ENCODE assay signal across 1 cellular context in the genomic region with DNA sequence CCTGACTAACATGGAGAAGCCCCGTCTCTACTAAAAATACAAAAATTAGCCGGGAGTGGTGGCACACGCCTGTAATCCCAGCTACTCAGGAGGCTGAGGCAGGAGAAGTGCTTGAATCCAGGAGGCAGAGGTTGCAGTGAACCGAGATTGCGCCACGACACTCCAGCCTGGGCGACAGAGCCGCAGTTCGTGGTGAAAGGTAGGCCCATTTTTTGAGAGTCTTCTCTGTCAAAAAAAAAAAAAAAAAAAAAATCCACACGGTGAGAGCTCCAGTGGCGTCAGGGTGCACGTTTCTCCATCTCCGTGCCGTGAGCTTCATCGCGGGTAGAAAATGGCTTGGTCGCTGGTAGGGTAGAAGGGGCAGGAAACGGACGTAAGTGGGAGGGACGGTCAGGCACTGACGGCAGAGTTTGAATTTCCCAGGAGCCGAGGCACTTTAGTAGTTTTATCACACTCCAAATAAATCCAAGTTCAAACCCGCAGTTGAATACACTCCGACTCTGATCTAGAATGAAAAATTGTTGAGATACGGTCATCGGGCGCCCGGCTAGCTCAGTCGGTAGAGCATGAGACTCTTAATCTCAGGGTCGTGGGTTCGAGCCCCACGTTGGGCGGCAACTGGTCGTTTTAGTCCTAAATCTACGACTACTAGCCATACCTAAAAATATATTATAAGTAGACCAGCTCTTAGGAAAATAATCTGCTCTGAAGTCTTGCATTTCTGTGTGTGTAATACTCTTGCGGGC.
A peak's percentile ranks its signal among the peaks of the same experiment; 100 is the strongest.
TF ChIP-seq lines count a peak whose summit lies in the region.

No MANE protein-coding gene starts in this region.

TF ChIP-seq in A549, 52 proteins besides CTCF, POLR2A, EP300 and RAD21:
- TF ChIP-seq NFE2L2 (conservative IDR thresholded peaks at IDR 0.05; ENCODE audit: low read length) (no peak), HOXA7 (CRISPR knock-in tag; IDR thresholded peaks at IDR 0.05) (peak; percentile 90), KDM5A (IDR thresholded peaks at IDR 0.05) (no peak), GATA3 (IDR thresholded peaks at IDR 0.05; ENCODE audit: borderline replicate concordance) (no peak; the same call in 1 of the 2 replicates), FOSL2 (IDR thresholded peaks at IDR 0.05) (no peak), FOSL2 (CRISPR knock-in tag; IDR thresholded peaks at IDR 0.05) (peak; percentile 5; the same call in 1 of the 2 replicates), FOSB (CRISPR knock-in tag; IDR thresholded peaks at IDR 0.05) (peak; percentile 76), FOXS1 (CRISPR knock-in tag; IDR thresholded peaks at IDR 0.05) (no peak), KDM1A (IDR thresholded peaks at IDR 0.05; ENCODE audit: low read depth) (no peak), NR3C1 (IDR thresholded peaks at IDR 0.05) (no peak), CBX8 (IDR thresholded peaks at IDR 0.05) (no peak), HOXB5 (CRISPR knock-in tag; IDR thresholded peaks at IDR 0.05) (no peak), RCOR1 (IDR thresholded peaks at IDR 0.05; ENCODE audit: low read depth, low read length) (no peak), NPAS2 (CRISPR knock-in tag; IDR thresholded peaks at IDR 0.05; ENCODE audit: borderline replicate concordance) (no peak), CHD2 (IDR thresholded peaks at IDR 0.05; ENCODE audit: low read length, partially characterized antibody) (no peak), HEYL (CRISPR knock-in tag; IDR thresholded peaks at IDR 0.05) (no peak), RFX5 (IDR thresholded peaks at IDR 0.05) (no peak), MAFK (IDR thresholded peaks at IDR 0.05; ENCODE audit: partially characterized antibody) (no peak), BHLHE40 (IDR thresholded peaks at IDR 0.05; ENCODE audit: low read depth, low read length) (0 out of 2 replicates have a peak, but pooled peaks have one; percentile 15), POLR2AphosphoS2 (conservative IDR thresholded peaks at IDR 0.05; ENCODE audit: low read length) (no peak), RNF2 (IDR thresholded peaks at IDR 0.05; ENCODE audit: borderline replicate concordance, low read depth) (no peak), CEBPB (IDR thresholded peaks at IDR 0.05) (peak in 1 of 2 experiments; percentile 52; a peak in 1 of 4 replicates), ZC3H11A (IDR thresholded peaks at IDR 0.05) (no peak), CHD4 (IDR thresholded peaks at IDR 0.05; ENCODE audit: borderline replicate concordance) (no peak), HOXB13 (CRISPR knock-in tag; IDR thresholded peaks at IDR 0.05; ENCODE audit: low read depth) (no peak), SMC3 (IDR thresholded peaks at IDR 0.05) (peak; percentile 42; the same call in 2 of the 3 replicates), ZNF302 (CRISPR knock-in tag; IDR thresholded peaks at IDR 0.05) (no peak), ESRRA (IDR thresholded peaks at IDR 0.05; ENCODE audit: borderline replicate concordance, low read length) (no peak), TFCP2L1 (CRISPR knock-in tag; IDR thresholded peaks at IDR 0.05) (no peak), JUN (IDR thresholded peaks at IDR 0.05) (peak in 1 of 2 experiments; percentile 26; a peak in 1 of 5 replicates), EHMT2 (IDR thresholded peaks at IDR 0.05; ENCODE audit: low read depth) (no peak), SREBF2 (IDR thresholded peaks at IDR 0.05) (peak; percentile 81), JUNB (IDR thresholded peaks at IDR 0.05) (no peak), EHF (CRISPR knock-in tag; IDR thresholded peaks at IDR 0.05) (no peak), CBX2 (IDR thresholded peaks at IDR 0.05; ENCODE audit: borderline replicate concordance, low read depth) (no peak), TP53 (CRISPR knock-in tag; IDR thresholded peaks at IDR 0.05) (peak; percentile 67; the same call in 1 of the 2 replicates), ZFP36 (IDR thresholded peaks at IDR 0.05; ENCODE audit: borderline replicate concordance, partially characterized antibody) (no peak), MYC (IDR thresholded peaks at IDR 0.05; ENCODE audit: borderline replicate concordance, low read length) (no peak), ZSCAN20 (CRISPR knock-in tag; IDR thresholded peaks at IDR 0.05) (no peak), PHF8 (IDR thresholded peaks at IDR 0.05; ENCODE audit: borderline replicate concordance, low read depth) (0 out of 2 replicates have a peak, but pooled peaks have one; percentile 50), MAZ (IDR thresholded peaks at IDR 0.05; ENCODE audit: borderline replicate concordance, low read depth, low read length) (no peak), HDAC2 (IDR thresholded peaks at IDR 0.05) (no peak), RARB (CRISPR knock-in tag; IDR thresholded peaks at IDR 0.05) (no peak)
- TF ChIP-seq, protein P1, sequence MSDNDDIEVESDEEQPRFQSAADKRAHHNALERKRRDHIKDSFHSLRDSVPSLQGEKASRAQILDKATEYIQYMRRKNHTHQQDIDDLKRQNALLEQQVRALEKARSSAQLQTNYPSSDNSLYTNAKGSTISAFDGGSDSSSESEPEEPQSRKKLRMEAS (IDR thresholded peaks at IDR 0.05) = peak; percentile 52
- TF ChIP-seq, protein P2, sequence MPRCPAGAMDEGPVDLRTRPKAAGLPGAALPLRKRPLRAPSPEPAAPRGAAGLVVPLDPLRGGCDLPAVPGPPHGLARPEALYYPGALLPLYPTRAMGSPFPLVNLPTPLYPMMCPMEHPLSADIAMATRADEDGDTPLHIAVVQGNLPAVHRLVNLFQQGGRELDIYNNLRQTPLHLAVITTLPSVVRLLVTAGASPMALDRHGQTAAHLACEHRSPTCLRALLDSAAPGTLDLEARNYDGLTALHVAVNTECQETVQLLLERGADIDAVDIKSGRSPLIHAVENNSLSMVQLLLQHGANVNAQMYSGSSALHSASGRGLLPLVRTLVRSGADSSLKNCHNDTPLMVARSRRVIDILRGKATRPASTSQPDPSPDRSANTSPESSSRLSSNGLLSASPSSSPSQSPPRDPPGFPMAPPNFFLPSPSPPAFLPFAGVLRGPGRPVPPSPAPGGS (IDR thresholded peaks at IDR 0.05) = no peak
- TF ChIP-seq, protein P3, sequence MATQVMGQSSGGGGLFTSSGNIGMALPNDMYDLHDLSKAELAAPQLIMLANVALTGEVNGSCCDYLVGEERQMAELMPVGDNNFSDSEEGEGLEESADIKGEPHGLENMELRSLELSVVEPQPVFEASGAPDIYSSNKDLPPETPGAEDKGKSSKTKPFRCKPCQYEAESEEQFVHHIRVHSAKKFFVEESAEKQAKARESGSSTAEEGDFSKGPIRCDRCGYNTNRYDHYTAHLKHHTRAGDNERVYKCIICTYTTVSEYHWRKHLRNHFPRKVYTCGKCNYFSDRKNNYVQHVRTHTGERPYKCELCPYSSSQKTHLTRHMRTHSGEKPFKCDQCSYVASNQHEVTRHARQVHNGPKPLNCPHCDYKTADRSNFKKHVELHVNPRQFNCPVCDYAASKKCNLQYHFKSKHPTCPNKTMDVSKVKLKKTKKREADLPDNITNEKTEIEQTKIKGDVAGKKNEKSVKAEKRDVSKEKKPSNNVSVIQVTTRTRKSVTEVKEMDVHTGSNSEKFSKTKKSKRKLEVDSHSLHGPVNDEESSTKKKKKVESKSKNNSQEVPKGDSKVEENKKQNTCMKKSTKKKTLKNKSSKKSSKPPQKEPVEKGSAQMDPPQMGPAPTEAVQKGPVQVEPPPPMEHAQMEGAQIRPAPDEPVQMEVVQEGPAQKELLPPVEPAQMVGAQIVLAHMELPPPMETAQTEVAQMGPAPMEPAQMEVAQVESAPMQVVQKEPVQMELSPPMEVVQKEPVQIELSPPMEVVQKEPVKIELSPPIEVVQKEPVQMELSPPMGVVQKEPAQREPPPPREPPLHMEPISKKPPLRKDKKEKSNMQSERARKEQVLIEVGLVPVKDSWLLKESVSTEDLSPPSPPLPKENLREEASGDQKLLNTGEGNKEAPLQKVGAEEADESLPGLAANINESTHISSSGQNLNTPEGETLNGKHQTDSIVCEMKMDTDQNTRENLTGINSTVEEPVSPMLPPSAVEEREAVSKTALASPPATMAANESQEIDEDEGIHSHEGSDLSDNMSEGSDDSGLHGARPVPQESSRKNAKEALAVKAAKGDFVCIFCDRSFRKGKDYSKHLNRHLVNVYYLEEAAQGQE (IDR thresholded peaks at IDR 0.05) = no peak
- TF ChIP-seq, protein P4, sequence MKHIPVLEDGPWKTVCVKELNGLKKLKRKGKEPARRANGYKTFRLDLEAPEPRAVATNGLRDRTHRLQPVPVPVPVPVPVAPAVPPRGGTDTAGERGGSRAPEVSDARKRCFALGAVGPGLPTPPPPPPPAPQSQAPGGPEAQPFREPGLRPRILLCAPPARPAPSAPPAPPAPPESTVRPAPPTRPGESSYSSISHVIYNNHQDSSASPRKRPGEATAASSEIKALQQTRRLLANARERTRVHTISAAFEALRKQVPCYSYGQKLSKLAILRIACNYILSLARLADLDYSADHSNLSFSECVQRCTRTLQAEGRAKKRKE (CRISPR knock-in tag; IDR thresholded peaks at IDR 0.05; ENCODE audit: low read depth) = no peak
- TF ChIP-seq, protein P5, sequence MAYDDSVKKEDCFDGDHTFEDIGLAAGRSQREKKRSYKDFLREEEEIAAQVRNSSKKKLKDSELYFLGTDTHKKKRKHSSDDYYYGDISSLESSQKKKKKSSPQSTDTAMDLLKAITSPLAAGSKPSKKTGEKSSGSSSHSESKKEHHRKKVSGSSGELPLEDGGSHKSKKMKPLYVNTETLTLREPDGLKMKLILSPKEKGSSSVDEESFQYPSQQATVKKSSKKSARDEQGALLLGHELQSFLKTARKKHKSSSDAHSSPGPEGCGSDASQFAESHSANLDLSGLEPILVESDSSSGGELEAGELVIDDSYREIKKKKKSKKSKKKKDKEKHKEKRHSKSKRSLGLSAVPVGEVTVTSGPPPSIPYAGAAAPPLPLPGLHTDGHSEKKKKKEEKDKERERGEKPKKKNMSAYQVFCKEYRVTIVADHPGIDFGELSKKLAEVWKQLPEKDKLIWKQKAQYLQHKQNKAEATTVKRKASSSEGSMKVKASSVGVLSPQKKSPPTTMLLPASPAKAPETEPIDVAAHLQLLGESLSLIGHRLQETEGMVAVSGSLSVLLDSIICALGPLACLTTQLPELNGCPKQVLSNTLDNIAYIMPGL (CRISPR knock-in tag; IDR thresholded peaks at IDR 0.05; ENCODE audit: borderline replicate concordance) = peak; percentile 95
- TF ChIP-seq, protein P6, sequence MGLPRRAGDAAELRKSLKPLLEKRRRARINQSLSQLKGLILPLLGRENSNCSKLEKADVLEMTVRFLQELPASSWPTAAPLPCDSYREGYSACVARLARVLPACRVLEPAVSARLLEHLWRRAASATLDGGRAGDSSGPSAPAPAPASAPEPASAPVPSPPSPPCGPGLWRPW (IDR thresholded peaks at IDR 0.05) = no peak
- TF ChIP-seq, protein P7, sequence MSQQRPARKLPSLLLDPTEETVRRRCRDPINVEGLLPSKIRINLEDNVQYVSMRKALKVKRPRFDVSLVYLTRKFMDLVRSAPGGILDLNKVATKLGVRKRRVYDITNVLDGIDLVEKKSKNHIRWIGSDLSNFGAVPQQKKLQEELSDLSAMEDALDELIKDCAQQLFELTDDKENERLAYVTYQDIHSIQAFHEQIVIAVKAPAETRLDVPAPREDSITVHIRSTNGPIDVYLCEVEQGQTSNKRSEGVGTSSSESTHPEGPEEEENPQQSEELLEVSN (IDR thresholded peaks at IDR 0.05; ENCODE audit: borderline replicate concordance, low read depth) = no peak
- TF ChIP-seq, protein P8, sequence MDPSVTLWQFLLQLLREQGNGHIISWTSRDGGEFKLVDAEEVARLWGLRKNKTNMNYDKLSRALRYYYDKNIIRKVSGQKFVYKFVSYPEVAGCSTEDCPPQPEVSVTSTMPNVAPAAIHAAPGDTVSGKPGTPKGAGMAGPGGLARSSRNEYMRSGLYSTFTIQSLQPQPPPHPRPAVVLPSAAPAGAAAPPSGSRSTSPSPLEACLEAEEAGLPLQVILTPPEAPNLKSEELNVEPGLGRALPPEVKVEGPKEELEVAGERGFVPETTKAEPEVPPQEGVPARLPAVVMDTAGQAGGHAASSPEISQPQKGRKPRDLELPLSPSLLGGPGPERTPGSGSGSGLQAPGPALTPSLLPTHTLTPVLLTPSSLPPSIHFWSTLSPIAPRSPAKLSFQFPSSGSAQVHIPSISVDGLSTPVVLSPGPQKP (IDR thresholded peaks at IDR 0.05; ENCODE audit: low read depth, low read length) = no peak
- TF ChIP-seq, protein P9, sequence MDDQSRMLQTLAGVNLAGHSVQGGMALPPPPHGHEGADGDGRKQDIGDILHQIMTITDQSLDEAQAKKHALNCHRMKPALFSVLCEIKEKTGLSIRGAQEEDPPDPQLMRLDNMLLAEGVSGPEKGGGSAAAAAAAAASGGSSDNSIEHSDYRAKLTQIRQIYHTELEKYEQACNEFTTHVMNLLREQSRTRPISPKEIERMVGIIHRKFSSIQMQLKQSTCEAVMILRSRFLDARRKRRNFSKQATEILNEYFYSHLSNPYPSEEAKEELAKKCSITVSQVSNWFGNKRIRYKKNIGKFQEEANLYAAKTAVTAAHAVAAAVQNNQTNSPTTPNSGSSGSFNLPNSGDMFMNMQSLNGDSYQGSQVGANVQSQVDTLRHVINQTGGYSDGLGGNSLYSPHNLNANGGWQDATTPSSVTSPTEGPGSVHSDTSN (IDR thresholded peaks at IDR 0.05) = no peak; the same call in 1 of the 2 replicates
- TF ChIP-seq, protein P10, sequence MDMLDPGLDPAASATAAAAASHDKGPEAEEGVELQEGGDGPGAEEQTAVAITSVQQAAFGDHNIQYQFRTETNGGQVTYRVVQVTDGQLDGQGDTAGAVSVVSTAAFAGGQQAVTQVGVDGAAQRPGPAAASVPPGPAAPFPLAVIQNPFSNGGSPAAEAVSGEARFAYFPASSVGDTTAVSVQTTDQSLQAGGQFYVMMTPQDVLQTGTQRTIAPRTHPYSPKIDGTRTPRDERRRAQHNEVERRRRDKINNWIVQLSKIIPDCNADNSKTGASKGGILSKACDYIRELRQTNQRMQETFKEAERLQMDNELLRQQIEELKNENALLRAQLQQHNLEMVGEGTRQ (IDR thresholded peaks at IDR 0.05) = no peak
